Comparison of ENCODE assay signal across 26 cellular contexts in the genomic region with DNA sequence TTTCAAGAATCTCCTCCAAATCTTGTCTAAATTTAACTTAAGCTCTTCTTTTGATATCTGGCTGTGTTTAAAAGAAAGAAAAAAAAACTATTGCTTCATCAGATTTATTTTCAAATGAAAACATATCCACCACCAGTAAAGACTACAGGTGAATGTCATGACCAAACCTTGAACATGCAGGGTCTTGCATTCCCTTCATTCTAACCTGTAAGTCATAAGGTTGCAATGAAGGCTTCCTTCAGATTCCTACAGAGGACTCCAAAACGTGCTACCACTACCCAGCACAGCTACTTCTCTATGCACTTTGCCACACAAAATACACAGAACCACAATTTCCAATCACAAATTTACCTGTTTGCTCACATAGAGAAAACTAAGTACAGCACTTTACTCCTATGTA.
"Had no signal": no experiment of that assay in that cellular context is flagged by ENCODE, and none has a peak within 500 bp of the region (broad histone marks: within the 10 kb centered on the region; RNA-seq: fewer than 3 reads in every experiment).

No MANE protein-coding gene starts in this region.

- H3K4me3 ChIP-seq: adrenal gland, body of pancreas, coronary artery, dorsolateral prefrontal cortex, esophagus squamous epithelium had no signal

- H3K27me3 ChIP-seq: adrenal gland, body of pancreas, dorsolateral prefrontal cortex, esophagus squamous epithelium had no signal

- H3K4me1 ChIP-seq: adrenal gland, body of pancreas had no signal

- H3K9me3 ChIP-seq: adrenal gland, body of pancreas, esophagus squamous epithelium had no signal

- DNase-seq: activated CD4-positive, alpha-beta memory T cell treated with anti-CD3 and anti-CD28 coated beads for 36 hours; activated CD4-positive, alpha-beta T cell treated with anti-CD3 and anti-CD28 coated beads for 36 hours; activated CD4-positive, alpha-beta T cell treated with anti-CD3 and anti-CD28 coated beads, Interleukin-2, amount 10 ng/mL, durations not matched to agents 24 days and 14 days; activated CD4-positive, CD25-positive, alpha-beta regulatory T cell; activated CD4-positive, CD25-positive, alpha-beta regulatory T cell treated with anti-CD3 and anti-CD28 coated beads, Interleukin-2, amount 50 U/mL, for 72 hours; activated CD8-positive, alpha-beta memory T cell treated with anti-CD3 and anti-CD28 coated beads, Interleukin-2, amount 10 ng/mL, durations not matched to agents 7 days and 5 days; activated CD8-positive, alpha-beta memory T cell treated with anti-CD3 and anti-CD28 coated beads, Interleukin-2, amount 50 U/mL, for 4 hours; activated CD8-positive, alpha-beta T cell treated with anti-CD3 and anti-CD28 coated beads, Interleukin-2, amount 10 ng/mL, durations not matched to agents 7 days and 5 days; activated effector memory CD4-positive, alpha-beta T cell treated with anti-CD3 and anti-CD28 coated beads, Interleukin-2, amount 50 U/mL, for 16 hours; activated naive CD4-positive, alpha-beta T cell treated with anti-CD3 and anti-CD28 coated beads for 36 hours; activated naive CD8-positive, alpha-beta T cell treated with anti-CD3 and anti-CD28 coated beads for 36 hours; activated naive CD8-positive, alpha-beta T cell treated with anti-CD3 and anti-CD28 coated beads, Interleukin-2, amount 50 U/mL, for 24 hours; activated T-cell treated with anti-CD3 and anti-CD28 coated beads, Interleukin-2, amount 50 U/mL, for 1 hour; activated T-cell treated with anti-CD3 and anti-CD28 coated beads, Interleukin-2, amount 50 U/mL, for 48 hours; adrenal gland; amygdala; aorta; body of pancreas; dorsolateral prefrontal cortex; effector memory CD4-positive, alpha-beta T cell; endodermal cell; erythroblast; esophagus squamous epithelium; head of caudate nucleus; T-helper 2 cell had no signal

- ATAC-seq: activated CD4-positive, alpha-beta T cell treated with anti-CD3 and anti-CD28 coated beads for 36 hours; activated CD8-positive, alpha-beta memory T cell treated with anti-CD3 and anti-CD28 coated beads, Interleukin-2, amount 10 ng/mL, durations not matched to agents 7 days and 5 days; activated CD8-positive, alpha-beta T cell treated with anti-CD3 and anti-CD28 coated beads, Interleukin-2, amount 10 ng/mL, durations not matched to agents 7 days and 5 days; activated naive CD8-positive, alpha-beta T cell treated with anti-CD3 and anti-CD28 coated beads, Interleukin-2, amount 50 U/mL, for 24 hours; body of pancreas had no signal

- H3K27ac ChIP-seq: adrenal gland, body of pancreas, coronary artery, dorsolateral prefrontal cortex, esophagus squamous epithelium had no signal
